1 cellular context compared by ENCODE assay signal in the genomic region with DNA sequence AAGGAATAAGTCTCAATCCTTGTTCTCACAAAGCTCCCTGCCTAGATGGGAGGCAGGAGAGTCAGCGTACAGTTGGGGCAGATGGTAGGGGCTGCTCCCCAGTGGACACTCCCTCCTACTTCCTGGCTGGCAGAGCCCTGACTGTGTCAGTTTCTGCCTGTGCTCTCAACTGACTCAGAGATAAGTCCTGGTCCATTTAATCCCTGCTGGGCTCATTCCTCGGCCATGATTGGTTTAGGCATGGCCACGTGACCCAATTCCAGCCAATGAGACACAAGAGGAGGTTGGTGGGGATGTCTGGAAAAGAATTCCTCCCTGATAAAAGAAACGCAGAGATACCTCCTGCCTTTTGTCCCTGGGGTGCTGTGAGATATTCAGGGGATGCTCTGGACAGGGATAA.
A peak's percentile ranks its signal among the peaks of the same experiment; 100 is the strongest.
TF ChIP-seq lines count a peak whose summit lies in the region.

No MANE protein-coding gene starts in this region.

TF ChIP-seq in H1, 55 proteins besides CTCF, POLR2A, EP300 and RAD21:
- no peak for TF ChIP-seq EGR1 (IDR thresholded peaks at IDR 0.05; ENCODE audit: borderline replicate concordance, low read depth, low read length)
- TF ChIP-seq, protein P1, sequence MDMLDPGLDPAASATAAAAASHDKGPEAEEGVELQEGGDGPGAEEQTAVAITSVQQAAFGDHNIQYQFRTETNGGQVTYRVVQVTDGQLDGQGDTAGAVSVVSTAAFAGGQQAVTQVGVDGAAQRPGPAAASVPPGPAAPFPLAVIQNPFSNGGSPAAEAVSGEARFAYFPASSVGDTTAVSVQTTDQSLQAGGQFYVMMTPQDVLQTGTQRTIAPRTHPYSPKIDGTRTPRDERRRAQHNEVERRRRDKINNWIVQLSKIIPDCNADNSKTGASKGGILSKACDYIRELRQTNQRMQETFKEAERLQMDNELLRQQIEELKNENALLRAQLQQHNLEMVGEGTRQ (IDR thresholded peaks at IDR 0.05; ENCODE audit: low read length), result peak; percentile 76
